24 cellular contexts compared by ENCODE assay signal in the genomic region with DNA sequence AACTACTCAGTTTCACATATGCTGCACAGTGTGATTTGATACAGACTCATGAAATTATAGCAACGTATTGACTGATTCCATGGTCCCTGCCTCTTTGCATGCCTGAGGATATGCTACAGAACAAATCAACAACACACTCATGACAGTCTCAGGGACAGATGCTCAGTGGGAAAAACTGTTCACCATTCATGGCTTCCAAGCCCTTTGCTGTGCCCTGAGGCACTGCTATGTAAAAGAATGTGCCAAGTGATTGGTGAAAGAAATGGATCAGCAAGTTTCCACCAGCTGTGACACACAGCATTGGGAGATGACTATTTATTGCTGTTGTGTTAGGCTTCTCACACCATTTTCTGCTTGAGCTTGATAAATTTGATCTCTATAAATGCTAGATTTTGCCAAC.
A peak's percentile ranks its signal among the peaks of the same experiment; 100 is the strongest.
DNase-seq lines count a peak whose midpoint lies in the region; ATAC-seq lines count a peak whose summit lies in the region.
"Had no signal": no experiment of that assay in that cellular context is flagged by ENCODE, and none has a peak within 500 bp of the region (broad histone marks: within the 10 kb centered on the region; RNA-seq: fewer than 3 reads in every experiment).

No MANE protein-coding gene starts in this region.

- H2BK15ac ChIP-seq in mesenchymal stem cell (ENCODE audit: low read depth, poor library complexity, severe bottlenecking) = no peak overlapping the region

- no peak overlapping the region for H4K91ac ChIP-seq in mesenchymal stem cell (ENCODE audit: low read length)

- no peak overlapping the region for H2AFZ ChIP-seq in mesenchymal stem cell (ENCODE audit: low read depth, low read length)
- H2AFZ ChIP-seq: hepatocyte had no signal

- no peak overlapping the region for H3K4ac ChIP-seq in mesenchymal stem cell (ENCODE audit: low read depth in 1 of 2, low read length in 2 of 2)

- H3K36me3 ChIP-seq in mesenchymal stem cell (ENCODE audit: control insufficient read depth in 1 of 2, insufficient read depth in 2 of 2, low read depth in 1 of 2, low read length in 2 of 2) = no peaks in the 10 kb centered on the region
- H3K36me3 ChIP-seq: lower lobe of right lung, MG63, neutrophil had no signal

- no peak overlapping the region for H4K8ac ChIP-seq in mesenchymal stem cell (ENCODE audit: low read length)

- DNase-seq in ELF-1 (ENCODE audit: low read depth, low spot score) = peak; percentile 57
- peak; percentile 2 for DNase-seq in NCI-H69 (lab: John Stamatoyannopoulos, UW)
- DNase-seq in ecto neural progenitor cell (ENCODE audit: low spot score) = peak; percentile 46
- peak; percentile 5 for DNase-seq in mesenchymal stem cell
- DNase-seq in ureter (ENCODE audit: low spot score) = no peak
- no peak for DNase-seq in stimulated activated CD4-positive, alpha-beta T cell treated with anti-CD3 and anti-CD28 coated beads, Interleukin-2, amount 100 ng/mL, for 24 hours
- no peak for DNase-seq in activated gamma-delta T cell (lab: John Stamatoyannopoulos, UW)
- DNase-seq: activated CD4-positive, alpha-beta T cell treated with anti-CD3 and anti-CD28 coated beads for 36 hours; activated CD8-positive, alpha-beta memory T cell treated with anti-CD3 and anti-CD28 coated beads for 24 hours; activated naive CD4-positive, alpha-beta T cell treated with Interleukin-2 at 50 U/mL for 16 hours; activated T-cell treated with anti-CD3 and anti-CD28 coated beads, Interleukin-2, amount 50 U/mL, for 4 hours; amniotic stem cell; CD4-positive, CD25-positive, alpha-beta regulatory T cell; dermis blood vessel endothelial cell; lower lobe of right lung; MG63; NCI-H1436 treated with DMSO at 0.1 percent for 48 hours; Right ventricle myocardium superior; stimulated activated CD4-positive, alpha-beta T cell treated with anti-CD3 and anti-CD28 coated beads, Interleukin-4, amount 100 ng/mL, for 24 hours; stimulated activated naive CD4-positive, alpha-beta T cell treated with Interleukin-2 at 50 U/mL for 16 hours had no signal

- no peaks in the 10 kb centered on the region for H3K4me1 ChIP-seq in mesenchymal stem cell (ENCODE audit: control insufficient read depth, insufficient read depth, low read depth, low read length)
- H3K4me1 ChIP-seq: lower lobe of right lung had no signal

- H3K4me3 ChIP-seq in mesenchymal stem cell (ENCODE audit: insufficient read depth in 1 of 2, low read depth in 1 of 2, low read length in 2 of 2) = no peak overlapping the region
- H3K4me3 ChIP-seq: hepatocyte, lower lobe of right lung, MG63, smooth muscle cell had no signal

- no peak overlapping the region for H3K9ac ChIP-seq in mesenchymal stem cell (ENCODE audit: low read length)

- H3K27me3 ChIP-seq in mesenchymal stem cell (ENCODE audit: control insufficient read depth in 1 of 2, insufficient read depth in 1 of 2, low read length in 2 of 2) = no peaks in the 10 kb centered on the region
- H3K27me3 ChIP-seq: hepatocyte, MG63, neutrophil had no signal

- no peak overlapping the region for H3K4me2 ChIP-seq in mesenchymal stem cell (ENCODE audit: low read length, poor library complexity, severe bottlenecking)
- H3K4me2 ChIP-seq: hepatocyte, smooth muscle cell had no signal

- no peak overlapping the region for H3K18ac ChIP-seq in mesenchymal stem cell (ENCODE audit: low read depth in 1 of 2, low read length in 2 of 2)

- no peak for ATAC-seq in HG03520 (IDR thresholded peaks at IDR 0.05; ENCODE audit: unreplicated experiment)
- ATAC-seq: activated CD4-positive, alpha-beta T cell treated with anti-CD3 and anti-CD28 coated beads for 36 hours; activated T-cell treated with anti-CD3 and anti-CD28 coated beads, Interleukin-2, amount 50 U/mL, for 4 hours; lower lobe of right lung had no signal

- H3K14ac ChIP-seq in mesenchymal stem cell (ENCODE audit: low read length in 2 of 2) = no peak overlapping the region

- no peak overlapping the region for H2BK120ac ChIP-seq in mesenchymal stem cell (ENCODE audit: low read depth, low read length)

- no peaks in the 10 kb centered on the region for H3K79me1 ChIP-seq in mesenchymal stem cell (replicated peaks; ENCODE audit: low read length, poor library complexity, severe bottlenecking)

- WGBS in mesenchymal stem cell = 84% methylated on average over 1 of the region's 1 CpG

- H2AK5ac ChIP-seq in mesenchymal stem cell (ENCODE audit: low read length, severe bottlenecking) = no peak overlapping the region

- H3K9me3 ChIP-seq in mesenchymal stem cell (ENCODE audit: control insufficient read depth, low read length) = no peaks in the 10 kb centered on the region
- H3K9me3 ChIP-seq: lower lobe of right lung, MG63, neutrophil had no signal

- no peak overlapping the region for H2BK5ac ChIP-seq in mesenchymal stem cell (ENCODE audit: low read depth, low read length, poor library complexity, severe bottlenecking)

- no peak overlapping the region for H2BK12ac ChIP-seq in mesenchymal stem cell (ENCODE audit: low read length in 2 of 2)

- H3K23ac ChIP-seq in mesenchymal stem cell (ENCODE audit: low read length in 2 of 2) = no peak overlapping the region

- no peak overlapping the region for H3K27ac ChIP-seq in mesenchymal stem cell (ENCODE audit: low read length, poor library complexity, severe bottlenecking)
- H3K27ac ChIP-seq: hepatocyte, lower lobe of right lung, neutrophil had no signal

Comparison
In these comparisons a context has a peak if more than half of its experiments do, and no peak if none do; other contexts are left out.
1. DNase-seq: peak in ELF-1 (single experiment), NCI-H69 (single experiment), ecto neural progenitor cell (single experiment) and mesenchymal stem cell (single experiment); none in ureter (single experiment), stimulated activated CD4-positive, alpha-beta T cell treated with anti-CD3 and anti-CD28 coated beads, Interleukin-2, amount 100 ng/mL, for 24 hours (0 of 2) and activated gamma-delta T cell (single experiment).